ENCODE assay signal across 7 cellular contexts in genomic region chr17:52140601-52141000, GRCh38.
"Had no signal": no experiment of that assay in that cellular context is flagged by ENCODE, and none has a peak within 500 bp of the region (broad histone marks: within the 10 kb centered on the region; RNA-seq: fewer than 3 reads in every experiment).

No MANE protein-coding gene starts in this region.

- DNase-seq: HFFc6, IMR-90, KG1 had no signal

- H3K9me3 ChIP-seq: HAP-1 had no signal

- H3K36me3 ChIP-seq: HAP-1 had no signal

- H3K4me3 ChIP-seq: GM23338, HAP-1, K562 had no signal

- ATAC-seq: HCT116, K562 had no signal
